Comparison of ENCODE assay signal across 9 cellular contexts in genomic region chr16:56930516-56931252, GRCh38. TPM values are rescaled to one million over a fixed set of nuclear protein-coding genes. Genes with fewer than 3 reads are reported as not detected.
DNase-seq lines count a peak whose midpoint lies in the region; ATAC-seq and TF ChIP-seq lines count a peak whose summit lies in the region.
"Had no signal": no experiment of that assay in that cellular context is flagged by ENCODE, and none has a peak within 500 bp of the region (broad histone marks: within the 10 kb centered on the region; RNA-seq: fewer than 3 reads in every experiment).

No MANE protein-coding gene starts in this region.

- H3K4me1 ChIP-seq in osteoblast (ENCODE audit: insufficient read depth, low read length) = peaks cover 23% of the 10 kb centered on the region

- peaks cover 41% of the 10 kb centered on the region for H3K79me2 ChIP-seq in osteoblast (ENCODE audit: insufficient read depth, low read length)

- peak overlapping the region; percentile 57 for H2AFZ ChIP-seq in osteoblast (ENCODE audit: low read length)

- peaks cover 32% of the 10 kb centered on the region for H4K20me1 ChIP-seq in osteoblast (ENCODE audit: insufficient read depth, low read length)

- no peak for TF ChIP-seq CTCF in osteoblast (IDR thresholded peaks at IDR 0.05; ENCODE audit: extremely low read depth, low read depth, low read length)

- DNase-seq in DMS153 treated with DMSO at 0.1 percent for 48 hours (lab: John Stamatoyannopoulos, UW; ENCODE audit: unreplicated experiment) (peak; percentile 60), NCI-H187 treated with DMSO at 0.1 percent for 48 hours (lab: John Stamatoyannopoulos, UW) (peak; percentile 23), brain pericyte (ENCODE audit: low read depth, low spot score) (peak; percentile 84), osteoblast (ENCODE audit: insufficient read length, low spot score, missing footprints) (no peak), hepatic stellate cell (ENCODE audit: low spot score) (no peak), NCI-H226 (no peak)
- no peak for DNase-seq in activated CD4-positive, CD25-positive, alpha-beta regulatory T cell (lab: John Stamatoyannopoulos, UW)
- DNase-seq: T-helper 9 cell had no signal

- no peak overlapping the region for H3K27ac ChIP-seq in osteoblast (ENCODE audit: low read depth, low read length)

- no peaks in the 10 kb centered on the region for H3K27me3 ChIP-seq in osteoblast (ENCODE audit: insufficient read depth, low read length)

- no peak for ATAC-seq in HG02870 (IDR thresholded peaks at IDR 0.05; ENCODE audit: unreplicated experiment)

- H3K36me3 ChIP-seq in osteoblast (ENCODE audit: insufficient read depth, low read length) = peaks cover 22% of the 10 kb centered on the region

- H3K4me3 ChIP-seq in osteoblast (ENCODE audit: insufficient read depth, low read length) = no peak overlapping the region

- no peaks in the 10 kb centered on the region for H3K9me3 ChIP-seq in osteoblast (ENCODE audit: low read depth, low read length)

- no peak overlapping the region for H3K4me2 ChIP-seq in osteoblast (ENCODE audit: insufficient read depth, low read length)

RNA-seq across cellular contexts. Expression of gene HERPUD1, which starts 1.3 kb away (rescaled TPM):
- 190 and 209 TPM in 2 replicates for total RNA-seq in osteoblast

RNA-seq across cellular contexts. Expression of gene CETP, which starts 31.1 kb away (rescaled TPM):
- total RNA-seq in osteoblast = not detected in 2 replicates

RNA-seq across cellular contexts. Expression of gene NLRC5, which starts 58.7 kb away (rescaled TPM):
- total RNA-seq in osteoblast = 52.1 and 57.2 TPM in 2 replicates

Comparison
In these comparisons a context has a peak if more than half of its experiments do, and no peak if none do; other contexts are left out.
1. DNase-seq: peak in DMS153 treated with DMSO at 0.1 percent for 48 hours (single experiment), NCI-H187 treated with DMSO at 0.1 percent for 48 hours (single experiment) and brain pericyte (single experiment); none in osteoblast (single experiment), hepatic stellate cell (single experiment), activated CD4-positive, CD25-positive, alpha-beta regulatory T cell (0 of 4) and NCI-H226 (single experiment).